1 cellular context compared by ENCODE assay signal in the genomic region with DNA sequence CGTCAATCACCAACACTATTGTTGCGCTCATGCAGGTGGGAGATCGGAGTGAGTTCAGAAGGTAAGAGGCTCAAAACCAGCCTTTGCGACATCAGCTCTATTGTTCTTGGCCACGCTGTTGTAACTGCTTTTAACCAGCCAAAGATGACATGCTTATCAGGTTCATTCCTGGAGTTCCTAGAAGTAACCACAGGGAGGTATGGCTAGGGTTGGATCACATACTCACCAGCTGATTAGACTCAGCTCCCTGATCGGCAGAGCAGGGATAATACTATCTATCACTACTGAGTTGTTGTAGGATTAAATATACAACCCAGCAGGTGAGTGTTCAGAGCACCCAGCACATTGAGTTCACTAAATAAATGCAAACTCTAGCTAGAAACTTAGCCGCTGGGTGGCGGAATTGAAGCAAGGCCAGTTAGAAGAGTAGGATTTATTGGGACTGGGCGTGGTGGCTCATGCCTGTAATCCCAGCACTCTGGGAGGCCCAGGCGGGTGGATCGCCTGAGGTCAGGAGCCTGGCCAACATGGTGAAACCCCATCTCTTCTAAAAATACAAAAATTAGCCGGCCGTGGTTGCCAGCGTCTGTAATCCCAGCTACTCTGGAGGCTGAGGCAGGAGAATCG.
TF ChIP-seq lines count a peak whose summit lies in the region.

No MANE protein-coding gene starts in this region.

TF ChIP-seq in WTC11, 78 proteins besides CTCF, POLR2A, EP300 and RAD21 (continued from another document):
- TF ChIP-seq, protein P1, sequence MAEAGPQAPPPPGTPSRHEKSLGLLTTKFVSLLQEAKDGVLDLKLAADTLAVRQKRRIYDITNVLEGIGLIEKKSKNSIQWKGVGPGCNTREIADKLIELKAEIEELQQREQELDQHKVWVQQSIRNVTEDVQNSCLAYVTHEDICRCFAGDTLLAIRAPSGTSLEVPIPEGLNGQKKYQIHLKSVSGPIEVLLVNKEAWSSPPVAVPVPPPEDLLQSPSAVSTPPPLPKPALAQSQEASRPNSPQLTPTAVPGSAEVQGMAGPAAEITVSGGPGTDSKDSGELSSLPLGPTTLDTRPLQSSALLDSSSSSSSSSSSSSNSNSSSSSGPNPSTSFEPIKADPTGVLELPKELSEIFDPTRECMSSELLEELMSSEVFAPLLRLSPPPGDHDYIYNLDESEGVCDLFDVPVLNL (CRISPR knock-in tag; IDR thresholded peaks at IDR 0.05; ENCODE audit: borderline replicate concordance, low read depth), result no peak
